1 cellular context compared by ENCODE assay signal in the genomic region with DNA sequence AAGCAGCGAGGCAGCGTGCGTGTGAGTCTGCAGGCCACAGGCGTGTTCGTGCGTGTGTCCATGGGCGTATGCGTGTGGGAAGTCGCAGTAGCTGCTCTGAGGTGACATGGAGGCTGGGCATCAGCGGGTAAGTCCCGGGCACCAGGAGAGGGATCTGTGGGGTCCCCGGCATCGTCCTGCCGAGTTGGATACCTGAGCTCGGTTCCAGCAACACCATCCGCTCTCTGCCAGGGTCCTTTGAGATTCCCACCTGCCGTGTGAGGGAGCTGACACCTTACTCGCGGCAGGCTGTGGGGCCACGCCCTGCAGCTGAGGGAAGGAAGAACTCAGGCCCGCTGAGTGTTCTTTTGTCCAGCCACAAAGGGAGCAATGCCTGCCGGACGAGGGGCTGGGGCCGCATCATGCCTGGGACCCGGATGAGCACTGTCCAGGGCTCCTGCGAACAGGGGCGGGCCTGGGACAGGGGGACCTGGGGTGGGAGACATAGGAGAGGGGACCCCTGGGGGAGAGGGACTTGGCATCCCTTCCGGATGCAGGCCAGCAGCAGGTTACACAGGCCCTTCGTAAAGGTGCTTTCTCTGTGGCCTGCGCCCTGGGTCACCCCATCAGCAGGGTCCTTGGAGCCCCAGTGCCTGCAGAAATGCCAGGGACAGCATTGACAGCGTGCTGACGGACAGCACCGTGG.
TF ChIP-seq lines count a peak whose summit lies in the region.

No MANE protein-coding gene starts in this region.

TF ChIP-seq in WTC11, 78 proteins besides CTCF, POLR2A, EP300 and RAD21 (continued from another document):
- TF ChIP-seq NFE2L1 (CRISPR knock-in tag; IDR thresholded peaks at IDR 0.05) (no peak), ZNF263 (CRISPR knock-in tag; IDR thresholded peaks at IDR 0.05; ENCODE audit: low read depth) (no peak), CBFB (CRISPR knock-in tag; IDR thresholded peaks at IDR 0.05; ENCODE audit: low read depth) (no peak), TEAD1 (CRISPR knock-in tag; IDR thresholded peaks at IDR 0.05) (no peak), ATF1 (CRISPR knock-in tag; IDR thresholded peaks at IDR 0.05) (no peak), NR1H2 (CRISPR knock-in tag; IDR thresholded peaks at IDR 0.05) (no peak), NFYB (CRISPR knock-in tag; conservative IDR thresholded peaks at IDR 0.05; ENCODE audit: low read depth) (no peak), RELA (CRISPR knock-in tag; IDR thresholded peaks at IDR 0.05; ENCODE audit: borderline replicate concordance) (no peak)
- TF ChIP-seq, protein P1, sequence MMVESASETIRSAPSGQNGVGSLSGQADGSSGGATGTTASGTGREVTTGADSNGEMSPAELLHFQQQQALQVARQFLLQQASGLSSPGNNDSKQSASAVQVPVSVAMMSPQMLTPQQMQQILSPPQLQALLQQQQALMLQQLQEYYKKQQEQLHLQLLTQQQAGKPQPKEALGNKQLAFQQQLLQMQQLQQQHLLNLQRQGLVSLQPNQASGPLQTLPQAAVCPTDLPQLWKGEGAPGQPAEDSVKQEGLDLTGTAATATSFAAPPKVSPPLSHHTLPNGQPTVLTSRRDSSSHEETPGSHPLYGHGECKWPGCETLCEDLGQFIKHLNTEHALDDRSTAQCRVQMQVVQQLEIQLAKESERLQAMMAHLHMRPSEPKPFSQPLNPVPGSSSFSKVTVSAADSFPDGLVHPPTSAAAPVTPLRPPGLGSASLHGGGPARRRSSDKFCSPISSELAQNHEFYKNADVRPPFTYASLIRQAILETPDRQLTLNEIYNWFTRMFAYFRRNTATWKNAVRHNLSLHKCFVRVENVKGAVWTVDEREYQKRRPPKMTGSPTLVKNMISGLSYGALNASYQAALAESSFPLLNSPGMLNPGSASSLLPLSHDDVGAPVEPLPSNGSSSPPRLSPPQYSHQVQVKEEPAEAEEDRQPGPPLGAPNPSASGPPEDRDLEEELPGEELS (CRISPR knock-in tag; IDR thresholded peaks at IDR 0.05): no peak
- TF ChIP-seq, protein P2, sequence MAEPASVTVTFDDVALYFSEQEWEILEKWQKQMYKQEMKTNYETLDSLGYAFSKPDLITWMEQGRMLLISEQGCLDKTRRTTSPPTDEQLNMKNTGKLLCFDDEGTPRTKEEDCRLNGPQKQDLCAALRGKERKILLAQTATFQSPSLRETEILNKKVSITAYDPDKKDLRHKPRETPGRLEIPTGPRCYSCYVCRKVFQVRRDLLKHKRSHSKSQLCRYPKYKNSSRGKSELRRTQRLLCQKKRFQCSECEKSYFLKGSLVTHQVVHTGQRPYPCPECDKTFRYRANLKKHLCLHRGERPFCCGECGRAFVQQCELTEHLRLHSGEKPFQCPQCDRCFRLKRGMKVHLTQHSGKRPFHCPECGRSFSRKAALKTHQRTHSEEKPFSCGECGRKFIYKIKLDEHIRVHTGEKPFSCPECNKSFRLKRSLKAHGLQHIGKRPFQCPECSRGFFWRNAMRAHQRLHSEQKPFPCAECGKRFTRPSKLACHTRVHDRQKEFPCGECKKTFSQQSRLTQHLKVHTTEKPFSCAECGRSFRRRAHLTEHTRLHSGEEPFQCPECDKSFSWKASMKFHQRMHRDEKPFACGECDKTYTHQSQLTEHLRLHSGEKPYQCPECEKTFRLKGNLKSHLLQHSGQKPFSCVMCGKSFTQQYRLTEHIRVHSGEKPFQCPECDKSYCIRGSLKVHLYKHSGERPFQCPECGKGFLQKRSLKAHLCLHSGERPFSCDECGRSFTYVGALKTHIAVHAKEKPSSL (CRISPR knock-in tag; conservative IDR thresholded peaks at IDR 0.05): no peak
- TF ChIP-seq, protein P3, sequence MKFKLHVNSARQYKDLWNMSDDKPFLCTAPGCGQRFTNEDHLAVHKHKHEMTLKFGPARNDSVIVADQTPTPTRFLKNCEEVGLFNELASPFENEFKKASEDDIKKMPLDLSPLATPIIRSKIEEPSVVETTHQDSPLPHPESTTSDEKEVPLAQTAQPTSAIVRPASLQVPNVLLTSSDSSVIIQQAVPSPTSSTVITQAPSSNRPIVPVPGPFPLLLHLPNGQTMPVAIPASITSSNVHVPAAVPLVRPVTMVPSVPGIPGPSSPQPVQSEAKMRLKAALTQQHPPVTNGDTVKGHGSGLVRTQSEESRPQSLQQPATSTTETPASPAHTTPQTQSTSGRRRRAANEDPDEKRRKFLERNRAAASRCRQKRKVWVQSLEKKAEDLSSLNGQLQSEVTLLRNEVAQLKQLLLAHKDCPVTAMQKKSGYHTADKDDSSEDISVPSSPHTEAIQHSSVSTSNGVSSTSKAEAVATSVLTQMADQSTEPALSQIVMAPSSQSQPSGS (CRISPR knock-in tag; IDR thresholded peaks at IDR 0.05; ENCODE audit: borderline replicate concordance, low read depth): no peak
- TF ChIP-seq, protein P4, sequence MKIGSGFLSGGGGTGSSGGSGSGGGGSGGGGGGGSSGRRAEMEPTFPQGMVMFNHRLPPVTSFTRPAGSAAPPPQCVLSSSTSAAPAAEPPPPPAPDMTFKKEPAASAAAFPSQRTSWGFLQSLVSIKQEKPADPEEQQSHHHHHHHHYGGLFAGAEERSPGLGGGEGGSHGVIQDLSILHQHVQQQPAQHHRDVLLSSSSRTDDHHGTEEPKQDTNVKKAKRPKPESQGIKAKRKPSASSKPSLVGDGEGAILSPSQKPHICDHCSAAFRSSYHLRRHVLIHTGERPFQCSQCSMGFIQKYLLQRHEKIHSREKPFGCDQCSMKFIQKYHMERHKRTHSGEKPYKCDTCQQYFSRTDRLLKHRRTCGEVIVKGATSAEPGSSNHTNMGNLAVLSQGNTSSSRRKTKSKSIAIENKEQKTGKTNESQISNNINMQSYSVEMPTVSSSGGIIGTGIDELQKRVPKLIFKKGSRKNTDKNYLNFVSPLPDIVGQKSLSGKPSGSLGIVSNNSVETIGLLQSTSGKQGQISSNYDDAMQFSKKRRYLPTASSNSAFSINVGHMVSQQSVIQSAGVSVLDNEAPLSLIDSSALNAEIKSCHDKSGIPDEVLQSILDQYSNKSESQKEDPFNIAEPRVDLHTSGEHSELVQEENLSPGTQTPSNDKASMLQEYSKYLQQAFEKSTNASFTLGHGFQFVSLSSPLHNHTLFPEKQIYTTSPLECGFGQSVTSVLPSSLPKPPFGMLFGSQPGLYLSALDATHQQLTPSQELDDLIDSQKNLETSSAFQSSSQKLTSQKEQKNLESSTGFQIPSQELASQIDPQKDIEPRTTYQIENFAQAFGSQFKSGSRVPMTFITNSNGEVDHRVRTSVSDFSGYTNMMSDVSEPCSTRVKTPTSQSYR (CRISPR knock-in tag; IDR thresholded peaks at IDR 0.05): no peak
- TF ChIP-seq, protein P5, sequence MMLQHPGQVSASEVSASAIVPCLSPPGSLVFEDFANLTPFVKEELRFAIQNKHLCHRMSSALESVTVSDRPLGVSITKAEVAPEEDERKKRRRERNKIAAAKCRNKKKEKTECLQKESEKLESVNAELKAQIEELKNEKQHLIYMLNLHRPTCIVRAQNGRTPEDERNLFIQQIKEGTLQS (CRISPR knock-in tag; conservative IDR thresholded peaks at IDR 0.05): no peak
- TF ChIP-seq, protein P6, sequence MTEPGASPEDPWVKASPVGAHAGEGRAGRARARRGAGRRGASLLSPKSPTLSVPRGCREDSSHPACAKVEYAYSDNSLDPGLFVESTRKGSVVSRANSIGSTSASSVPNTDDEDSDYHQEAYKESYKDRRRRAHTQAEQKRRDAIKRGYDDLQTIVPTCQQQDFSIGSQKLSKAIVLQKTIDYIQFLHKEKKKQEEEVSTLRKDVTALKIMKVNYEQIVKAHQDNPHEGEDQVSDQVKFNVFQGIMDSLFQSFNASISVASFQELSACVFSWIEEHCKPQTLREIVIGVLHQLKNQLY (CRISPR knock-in tag; IDR thresholded peaks at IDR 0.05): no peak
- TF ChIP-seq, protein P7, sequence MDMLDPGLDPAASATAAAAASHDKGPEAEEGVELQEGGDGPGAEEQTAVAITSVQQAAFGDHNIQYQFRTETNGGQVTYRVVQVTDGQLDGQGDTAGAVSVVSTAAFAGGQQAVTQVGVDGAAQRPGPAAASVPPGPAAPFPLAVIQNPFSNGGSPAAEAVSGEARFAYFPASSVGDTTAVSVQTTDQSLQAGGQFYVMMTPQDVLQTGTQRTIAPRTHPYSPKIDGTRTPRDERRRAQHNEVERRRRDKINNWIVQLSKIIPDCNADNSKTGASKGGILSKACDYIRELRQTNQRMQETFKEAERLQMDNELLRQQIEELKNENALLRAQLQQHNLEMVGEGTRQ (CRISPR knock-in tag; IDR thresholded peaks at IDR 0.05): no peak
